In genomic region chr20:45340236-45340847, GRCh38 we compare ENCODE assay signal across 1 cellular context.
TF ChIP-seq lines count a peak whose summit lies in the region.

No MANE protein-coding gene starts in this region.

TF ChIP-seq in HepG2, 621 proteins besides CTCF, POLR2A, EP300 and RAD21 (continued from another document and continues in another):
- TF ChIP-seq ZNF574 (CRISPR knock-in tag; IDR thresholded peaks at IDR 0.05) (peak; percentile 34; the same call in 1 of the 2 replicates), NFIB (CRISPR knock-in tag; IDR thresholded peaks at IDR 0.05; ENCODE audit: borderline replicate concordance) (no peak), ZNF629 (CRISPR knock-in tag; conservative IDR thresholded peaks at IDR 0.05) (peak; percentile 100), HNF4A (CRISPR knock-in tag; IDR thresholded peaks at IDR 0.05) (peak; percentile 83), PRMT3 (CRISPR knock-in tag; IDR thresholded peaks at IDR 0.05; ENCODE audit: borderline replicate concordance, low read depth) (no peak), HOXA7 (CRISPR knock-in tag; IDR thresholded peaks at IDR 0.05) (no peak), YY1 (IDR thresholded peaks at IDR 0.05; ENCODE audit: insufficient read depth, insufficient replicate concordance, low read depth, low read length) (no peak), RELA (CRISPR knock-in tag; IDR thresholded peaks at IDR 0.05) (0 out of 2 replicates have a peak, but pooled peaks have one; percentile 51), ELF1 (CRISPR knock-in tag; IDR thresholded peaks at IDR 0.05) (peak; percentile 28; the same call in 1 of the 2 replicates), ZNF280D (CRISPR knock-in tag; IDR thresholded peaks at IDR 0.05) (peak; percentile 79), ZNF30 (CRISPR knock-in tag; IDR thresholded peaks at IDR 0.05) (no peak), ZNF274 (CRISPR knock-in tag; IDR thresholded peaks at IDR 0.05) (no peak), PCBP1 (IDR thresholded peaks at IDR 0.05; ENCODE audit: borderline replicate concordance, low read depth, low read length) (no peak), ONECUT2 (CRISPR knock-in tag; IDR thresholded peaks at IDR 0.05) (peak; percentile 30; the same call in 1 of the 2 replicates), NR2F2 (IDR thresholded peaks at IDR 0.05; ENCODE audit: borderline replicate concordance, low read depth) (peak; percentile 89), TCF7L2 (IDR thresholded peaks at IDR 0.05; ENCODE audit: low read depth, low read length) (no peak), ARID2 (CRISPR knock-in tag; IDR thresholded peaks at IDR 0.05; ENCODE audit: borderline replicate concordance) (no peak), ZNF749 (CRISPR knock-in tag; IDR thresholded peaks at IDR 0.05; ENCODE audit: borderline replicate concordance) (0 out of 2 replicates have a peak, but pooled peaks have one; percentile 52), ZBTB40 (IDR thresholded peaks at IDR 0.05) (no peak), ZBTB40 (CRISPR knock-in tag; IDR thresholded peaks at IDR 0.05) (no peak), XRCC5 (optimal IDR thresholded peaks at IDR 0.05; ENCODE audit: low read length) (peak; percentile 23), ZNF17 (CRISPR knock-in tag; IDR thresholded peaks at IDR 0.05) (no peak), ZNF766 (CRISPR knock-in tag; IDR thresholded peaks at IDR 0.05; ENCODE audit: borderline replicate concordance) (no peak), HDAC1 (CRISPR knock-in tag; IDR thresholded peaks at IDR 0.05) (peak; percentile 82), ZBTB21 (CRISPR knock-in tag; IDR thresholded peaks at IDR 0.05) (no peak), ZNF501 (CRISPR knock-in tag; IDR thresholded peaks at IDR 0.05) (peak; percentile 56; the same call in 1 of the 2 replicates), TBX3 (IDR thresholded peaks at IDR 0.05; ENCODE audit: borderline replicate concordance) (peak; percentile 48; the same call in 1 of the 2 replicates), ZNF546 (CRISPR knock-in tag; conservative IDR thresholded peaks at IDR 0.05) (no peak), ZNF83 (CRISPR knock-in tag; IDR thresholded peaks at IDR 0.05; ENCODE audit: borderline replicate concordance) (no peak), MBNL3 (CRISPR knock-in tag; conservative IDR thresholded peaks at IDR 0.05) (no peak), ZNF577 (CRISPR knock-in tag; IDR thresholded peaks at IDR 0.05; ENCODE audit: borderline replicate concordance, low read depth) (no peak), FOSL2 (CRISPR knock-in tag; IDR thresholded peaks at IDR 0.05) (peak; percentile 59), ZNF446 (CRISPR knock-in tag; IDR thresholded peaks at IDR 0.05) (no peak), ZKSCAN8 (CRISPR knock-in tag; IDR thresholded peaks at IDR 0.05; ENCODE audit: borderline replicate concordance) (no peak), TRIM24 (CRISPR knock-in tag; IDR thresholded peaks at IDR 0.05) (peak; percentile 47; the same call in 1 of the 2 replicates), ATF1 (CRISPR knock-in tag; IDR thresholded peaks at IDR 0.05) (no peak; the same call in 1 of the 2 replicates), ZNF7 (CRISPR knock-in tag; IDR thresholded peaks at IDR 0.05) (no peak), FOXJ3 (CRISPR knock-in tag; IDR thresholded peaks at IDR 0.05; ENCODE audit: borderline replicate concordance) (peak; percentile 87)
- TF ChIP-seq, protein P1, sequence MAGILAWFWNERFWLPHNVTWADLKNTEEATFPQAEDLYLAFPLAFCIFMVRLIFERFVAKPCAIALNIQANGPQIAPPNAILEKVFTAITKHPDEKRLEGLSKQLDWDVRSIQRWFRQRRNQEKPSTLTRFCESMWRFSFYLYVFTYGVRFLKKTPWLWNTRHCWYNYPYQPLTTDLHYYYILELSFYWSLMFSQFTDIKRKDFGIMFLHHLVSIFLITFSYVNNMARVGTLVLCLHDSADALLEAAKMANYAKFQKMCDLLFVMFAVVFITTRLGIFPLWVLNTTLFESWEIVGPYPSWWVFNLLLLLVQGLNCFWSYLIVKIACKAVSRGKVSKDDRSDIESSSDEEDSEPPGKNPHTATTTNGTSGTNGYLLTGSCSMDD (CRISPR knock-in tag; IDR thresholded peaks at IDR 0.05): no peak
- TF ChIP-seq, protein P2, sequence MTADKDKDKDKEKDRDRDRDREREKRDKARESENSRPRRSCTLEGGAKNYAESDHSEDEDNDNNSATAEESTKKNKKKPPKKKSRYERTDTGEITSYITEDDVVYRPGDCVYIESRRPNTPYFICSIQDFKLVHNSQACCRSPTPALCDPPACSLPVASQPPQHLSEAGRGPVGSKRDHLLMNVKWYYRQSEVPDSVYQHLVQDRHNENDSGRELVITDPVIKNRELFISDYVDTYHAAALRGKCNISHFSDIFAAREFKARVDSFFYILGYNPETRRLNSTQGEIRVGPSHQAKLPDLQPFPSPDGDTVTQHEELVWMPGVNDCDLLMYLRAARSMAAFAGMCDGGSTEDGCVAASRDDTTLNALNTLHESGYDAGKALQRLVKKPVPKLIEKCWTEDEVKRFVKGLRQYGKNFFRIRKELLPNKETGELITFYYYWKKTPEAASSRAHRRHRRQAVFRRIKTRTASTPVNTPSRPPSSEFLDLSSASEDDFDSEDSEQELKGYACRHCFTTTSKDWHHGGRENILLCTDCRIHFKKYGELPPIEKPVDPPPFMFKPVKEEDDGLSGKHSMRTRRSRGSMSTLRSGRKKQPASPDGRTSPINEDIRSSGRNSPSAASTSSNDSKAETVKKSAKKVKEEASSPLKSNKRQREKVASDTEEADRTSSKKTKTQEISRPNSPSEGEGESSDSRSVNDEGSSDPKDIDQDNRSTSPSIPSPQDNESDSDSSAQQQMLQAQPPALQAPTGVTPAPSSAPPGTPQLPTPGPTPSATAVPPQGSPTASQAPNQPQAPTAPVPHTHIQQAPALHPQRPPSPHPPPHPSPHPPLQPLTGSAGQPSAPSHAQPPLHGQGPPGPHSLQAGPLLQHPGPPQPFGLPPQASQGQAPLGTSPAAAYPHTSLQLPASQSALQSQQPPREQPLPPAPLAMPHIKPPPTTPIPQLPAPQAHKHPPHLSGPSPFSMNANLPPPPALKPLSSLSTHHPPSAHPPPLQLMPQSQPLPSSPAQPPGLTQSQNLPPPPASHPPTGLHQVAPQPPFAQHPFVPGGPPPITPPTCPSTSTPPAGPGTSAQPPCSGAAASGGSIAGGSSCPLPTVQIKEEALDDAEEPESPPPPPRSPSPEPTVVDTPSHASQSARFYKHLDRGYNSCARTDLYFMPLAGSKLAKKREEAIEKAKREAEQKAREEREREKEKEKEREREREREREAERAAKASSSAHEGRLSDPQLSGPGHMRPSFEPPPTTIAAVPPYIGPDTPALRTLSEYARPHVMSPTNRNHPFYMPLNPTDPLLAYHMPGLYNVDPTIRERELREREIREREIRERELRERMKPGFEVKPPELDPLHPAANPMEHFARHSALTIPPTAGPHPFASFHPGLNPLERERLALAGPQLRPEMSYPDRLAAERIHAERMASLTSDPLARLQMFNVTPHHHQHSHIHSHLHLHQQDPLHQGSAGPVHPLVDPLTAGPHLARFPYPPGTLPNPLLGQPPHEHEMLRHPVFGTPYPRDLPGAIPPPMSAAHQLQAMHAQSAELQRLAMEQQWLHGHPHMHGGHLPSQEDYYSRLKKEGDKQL (CRISPR knock-in tag; IDR thresholded peaks at IDR 0.05; ENCODE audit: low read depth): peak; percentile 66; the same call in 1 of the 2 replicates
- TF ChIP-seq, protein P3, sequence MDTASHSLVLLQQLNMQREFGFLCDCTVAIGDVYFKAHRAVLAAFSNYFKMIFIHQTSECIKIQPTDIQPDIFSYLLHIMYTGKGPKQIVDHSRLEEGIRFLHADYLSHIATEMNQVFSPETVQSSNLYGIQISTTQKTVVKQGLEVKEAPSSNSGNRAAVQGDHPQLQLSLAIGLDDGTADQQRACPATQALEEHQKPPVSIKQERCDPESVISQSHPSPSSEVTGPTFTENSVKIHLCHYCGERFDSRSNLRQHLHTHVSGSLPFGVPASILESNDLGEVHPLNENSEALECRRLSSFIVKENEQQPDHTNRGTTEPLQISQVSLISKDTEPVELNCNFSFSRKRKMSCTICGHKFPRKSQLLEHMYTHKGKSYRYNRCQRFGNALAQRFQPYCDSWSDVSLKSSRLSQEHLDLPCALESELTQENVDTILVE (CRISPR knock-in tag; IDR thresholded peaks at IDR 0.05): no peak
